28 cellular contexts compared by ENCODE assay signal in genomic region chrX:4373777-4374176, GRCh38.
"Had no signal": no experiment of that assay in that cellular context is flagged by ENCODE, and none has a peak within 500 bp of the region (broad histone marks: within the 10 kb centered on the region; RNA-seq: fewer than 3 reads in every experiment).

No MANE protein-coding gene starts in this region.

- H3K27ac ChIP-seq: brain microvascular endothelial cell, coronary artery, dorsolateral prefrontal cortex, WERI-Rb-1 had no signal

- H3K4me3 ChIP-seq: coronary artery, dorsolateral prefrontal cortex had no signal

- DNase-seq: activated CD4-positive, alpha-beta memory T cell treated with anti-CD3 and anti-CD28 coated beads for 36 hours; activated CD4-positive, alpha-beta T cell treated with anti-CD3 and anti-CD28 coated beads for 36 hours; activated CD4-positive, alpha-beta T cell treated with anti-CD3 and anti-CD28 coated beads, Interleukin-2, amount 10 ng/mL, durations not matched to agents 24 days and 14 days; activated CD4-positive, CD25-positive, alpha-beta regulatory T cell; activated CD4-positive, CD25-positive, alpha-beta regulatory T cell treated with anti-CD3 and anti-CD28 coated beads, Interleukin-2, amount 50 U/mL, for 72 hours; activated CD8-positive, alpha-beta memory T cell treated with anti-CD3 and anti-CD28 coated beads, Interleukin-2, amount 10 ng/mL, durations not matched to agents 7 days and 5 days; activated CD8-positive, alpha-beta memory T cell treated with anti-CD3 and anti-CD28 coated beads, Interleukin-2, amount 50 U/mL, for 4 hours; activated CD8-positive, alpha-beta T cell treated with anti-CD3 and anti-CD28 coated beads, Interleukin-2, amount 10 ng/mL, durations not matched to agents 7 days and 5 days; activated gamma-delta T cell; activated naive CD4-positive, alpha-beta T cell; activated naive CD4-positive, alpha-beta T cell treated with anti-CD3 and anti-CD28 coated beads, Interleukin-2, amount 10 ng/mL, durations not matched to agents 7 days and 5 days; activated naive CD8-positive, alpha-beta T cell treated with anti-CD3 and anti-CD28 coated beads, Interleukin-2, amount 10 ng/mL, durations not matched to agents 7 days and 5 days; activated T-cell treated with anti-CD3 and anti-CD28 coated beads, Interleukin-2, amount 50 U/mL, for 1 hour; activated T-cell treated with anti-CD3 and anti-CD28 coated beads, Interleukin-2, amount 50 U/mL, for 48 hours; anterior cingulate cortex; brain microvascular endothelial cell; dorsolateral prefrontal cortex; effector memory CD4-positive, alpha-beta T cell; endodermal cell; foreskin fibroblast; head of caudate nucleus; T-helper 1 cell; T-helper 17 cell; T1000; WERI-Rb-1 had no signal

- H3K27me3 ChIP-seq: brain microvascular endothelial cell had no signal

- H3K36me3 ChIP-seq: brain microvascular endothelial cell, WERI-Rb-1 had no signal

- ATAC-seq: activated CD4-positive, alpha-beta T cell treated with anti-CD3 and anti-CD28 coated beads for 36 hours; activated CD8-positive, alpha-beta memory T cell treated with anti-CD3 and anti-CD28 coated beads, Interleukin-2, amount 10 ng/mL, durations not matched to agents 7 days and 5 days; activated CD8-positive, alpha-beta T cell treated with anti-CD3 and anti-CD28 coated beads, Interleukin-2, amount 10 ng/mL, durations not matched to agents 7 days and 5 days; activated naive CD4-positive, alpha-beta T cell treated with anti-CD3 and anti-CD28 coated beads, Interleukin-2, amount 50 U/mL, for 72 hours; esophagus mucosa; T-helper 17 cell had no signal
